Comparison of ENCODE assay signal across 8 cellular contexts in the genomic region with DNA sequence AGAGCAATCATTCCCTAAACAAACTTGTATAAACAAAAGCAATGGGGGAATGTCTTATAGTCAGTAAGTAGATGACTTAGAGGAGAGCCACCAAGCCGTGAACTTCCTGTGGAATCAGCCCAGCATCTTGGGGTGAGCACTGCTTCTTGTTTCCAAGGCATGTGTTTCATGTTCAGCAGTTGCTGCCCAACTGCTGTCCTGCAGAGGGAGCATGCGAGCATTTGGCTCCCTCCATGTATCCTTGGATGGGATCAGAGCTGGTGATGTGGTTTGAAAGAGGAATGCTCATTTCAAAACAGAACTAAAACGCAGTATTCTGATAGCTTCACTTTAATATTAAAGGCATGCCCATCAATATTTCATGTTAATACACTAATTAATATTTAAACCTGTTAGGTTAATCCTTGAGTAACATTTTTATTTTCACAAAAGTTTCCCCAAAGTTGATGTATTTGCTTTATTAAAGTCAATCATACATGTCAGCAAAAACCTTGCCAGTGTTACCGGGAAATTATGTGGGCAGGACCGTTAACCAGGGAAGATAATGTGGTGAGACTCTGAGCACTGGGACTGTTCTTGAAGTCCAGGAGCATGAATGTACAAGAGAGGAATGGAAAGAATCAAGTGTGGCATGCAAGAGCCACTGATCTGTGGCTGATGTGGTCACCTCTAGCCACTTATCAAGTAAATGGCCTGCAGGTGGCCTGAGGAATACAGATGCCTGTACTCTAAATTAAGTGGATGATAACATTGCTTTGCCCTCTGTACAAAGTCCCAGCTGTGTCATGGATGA.
A peak's percentile ranks its signal among the peaks of the same experiment; 100 is the strongest.
DNase-seq lines count a peak whose midpoint lies in the region; ATAC-seq, FAIRE-seq and TF ChIP-seq lines count a peak whose summit lies in the region.

No MANE protein-coding gene starts in this region.

- peaks cover 7% of the 10 kb centered on the region; the same call in 1 of the 2 replicates for H3K4me1 ChIP-seq in DND-41 (ENCODE audit: insufficient read depth, low read length)
- peaks cover 0 to 4% (median 0%) of the 10 kb centered on the region in 4 donors for H3K4me1 ChIP-seq in transverse colon

- peak; percentile 25 for FAIRE-seq in A204.1 (lab: Jason Lieb, UNC)
- no peak for FAIRE-seq in bronchial epithelial cell (lab: Jason Lieb, UNC)

- H3K27me3 ChIP-seq in DND-41 (ENCODE audit: insufficient read depth, low read length, poor library complexity) (no peaks in the 10 kb centered on the region), bronchial epithelial cell (ENCODE audit: control insufficient read depth, insufficient read depth, low read length) (no peaks in the 10 kb centered on the region), transverse colon (no peaks in the 10 kb centered on the region)

- H3K9me3 ChIP-seq in DND-41 (ENCODE audit: insufficient read depth, low read length, severe bottlenecking) (peaks cover 3% of the 10 kb centered on the region), transverse colon (no peaks in the 10 kb centered on the region)

- H3K27ac ChIP-seq in DND-41 (ENCODE audit: low read length) (no peak overlapping the region; the same call in 1 of the 2 replicates), transverse colon (no peak overlapping the region)

- H3K79me2 ChIP-seq in DND-41 (ENCODE audit: insufficient read depth, low read length) = no peaks in the 10 kb centered on the region

- no peaks in the 10 kb centered on the region for H3K36me3 ChIP-seq in DND-41 (ENCODE audit: insufficient read depth, low read length)
- H3K36me3 ChIP-seq in bronchial epithelial cell (ENCODE audit: control insufficient read depth, insufficient read depth, low read length) = no peaks in the 10 kb centered on the region
- H3K36me3 ChIP-seq in transverse colon = no peaks in the 10 kb centered on the region

- no peaks in the 10 kb centered on the region for H4K20me1 ChIP-seq in DND-41 (ENCODE audit: insufficient read depth, low read length)

- 33 to 38% methylated on average over 4 to 5 of the region's 5 CpGs for WGBS in transverse colon (ENCODE audit: low coverage in 1 of 2), 2 donors

- TF ChIP-seq EP300 in transverse colon (IDR thresholded peaks at IDR 0.05; ENCODE audit: low read depth) = no peak

- no peak overlapping the region for H3K9ac ChIP-seq in DND-41 (ENCODE audit: low read depth, low read length)

- TF ChIP-seq CTCF in DND-41 (IDR thresholded peaks at IDR 0.05; ENCODE audit: borderline replicate concordance, extremely low read depth, low read length, poor library complexity, severe bottlenecking) (peak; percentile 84), bronchial epithelial cell (IDR thresholded peaks at IDR 0.05; ENCODE audit: insufficient read depth, low read length, severe bottlenecking) (peak; percentile 90), transverse colon (IDR thresholded peaks at IDR 0.05) (peak; percentile 44 to 67 (median 54))

- intact Hi-C loops in transverse colon (cut with DNase I; ENCODE audit: low total_unique reads) = loop anchor here (5.0 kb wide), 1 partner anchor 757 kb away; no protein-coding TSS in a partner anchor

- in situ Hi-C loops in transverse colon (cut with MboI; ENCODE audit: low pct_ligation_motif_present in 1 of 4, low pct_unique_long_range_greater_than_20kb in 1 of 4, low sequenced_read_pairs in 3 of 4) = loop anchor here in 3 of 4 donors (10.0 to 25.0 kb wide), 3 partner anchors 102 to 754 kb away; no protein-coding TSS in a partner anchor

- H3K4me3 ChIP-seq in DND-41 (ENCODE audit: low read depth in 1 of 2, low read length in 2 of 2) (no peak overlapping the region), bronchial epithelial cell (ENCODE audit: low read depth, low read length) (no peak overlapping the region), transverse colon (no peak overlapping the region)

- TF ChIP-seq POLR2A in transverse colon (IDR thresholded peaks at IDR 0.05) = no peak

- DNase-seq in DND-41 (peak; percentile 57), NCI-H1694 treated with DMSO at 0.1 percent for 48 hours (lab: John Stamatoyannopoulos, UW) (peak; percentile 50), bronchial epithelial cell (ENCODE audit: low read depth) (peak; percentile 64), kidney glomerular epithelial cell (lab: John Stamatoyannopoulos, UW) (peak; percentile 47), transverse colon (peak; percentile 13)
- DNase-seq in activated effector memory CD4-positive, alpha-beta T cell treated with anti-CD3 and anti-CD28 coated beads, Interleukin-2, amount 50 U/mL, for 16 hours = no peak

- H3K4me2 ChIP-seq in DND-41 (ENCODE audit: insufficient read depth, low read length) = no peak overlapping the region

- H2AFZ ChIP-seq in DND-41 (ENCODE audit: low read depth, low read length) = 0 out of 2 replicates have a peak overlapping the region, but pooled peaks have one; percentile 0

- ATAC-seq in DND-41 (ENCODE audit: insufficient read depth, low read depth) (peak; percentile 78), HG02588 (IDR thresholded peaks at IDR 0.05; ENCODE audit: unreplicated experiment) (no peak)
